In the genomic region with DNA sequence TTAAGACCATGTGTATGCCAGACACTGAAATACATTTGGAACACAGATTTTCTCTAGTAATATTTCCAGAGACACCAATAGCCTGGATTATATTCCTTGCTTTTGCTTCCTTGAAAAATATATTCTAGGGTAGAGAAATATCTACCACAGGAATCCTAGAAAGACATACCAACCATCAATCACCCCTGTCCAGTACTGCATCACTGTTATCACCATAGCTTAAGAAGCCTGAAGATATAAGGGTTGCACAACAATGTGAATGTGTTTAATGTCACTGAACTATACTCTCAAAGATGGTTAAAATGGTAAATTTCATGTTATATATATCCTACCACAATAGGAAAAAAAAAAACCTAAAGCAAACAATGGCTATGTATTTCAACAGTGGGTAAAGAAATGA, we compare ENCODE assay signal across 19 cellular contexts.
DNase-seq lines count a peak whose midpoint lies in the region; TF ChIP-seq lines count a peak whose summit lies in the region.
"Had no signal": no experiment of that assay in that cellular context is flagged by ENCODE, and none has a peak within 500 bp of the region (broad histone marks: within the 10 kb centered on the region; RNA-seq: fewer than 3 reads in every experiment).

No MANE protein-coding gene starts in this region.

- H3K4me1 Mint-ChIP-seq in activated naive CD4-positive, alpha-beta T cell treated with anti-CD3 and anti-CD28 coated beads for 36 hours (ENCODE audit: low read depth), result no peaks in the 10 kb centered on the region
- H3K4me1 Mint-ChIP-seq: CD4-positive, CD25-positive, alpha-beta regulatory T cell had no signal

- CTCF ChIA-PET in activated naive CD4-positive, alpha-beta T cell treated with anti-CD3 and anti-CD28 coated beads for 36 hours (lab: Charles Lee), result no interaction called here

- H3K4me3 ChIP-seq in fibroblast of villous mesenchyme (ENCODE audit: low read depth, low read length) (no peak overlapping the region), skeletal muscle cell (ENCODE audit: low read depth, low read length) (no peak overlapping the region)
- H3K4me3 ChIP-seq: A549, GM23338 had no signal

- H3K27ac Mint-ChIP-seq in activated naive CD4-positive, alpha-beta T cell treated with anti-CD3 and anti-CD28 coated beads for 36 hours, result no peak overlapping the region
- H3K27ac Mint-ChIP-seq: CD8-positive, alpha-beta T cell; GM23338 had no signal

- intact Hi-C loops in activated naive CD4-positive, alpha-beta T cell treated with anti-CD3 and anti-CD28 coated beads for 36 hours (cut with micrococcal nuclease), result no loop called here
- intact Hi-C loops in posterior cingulate gyrus (cut with DNase I), result no loop called here

- no peaks in the 10 kb centered on the region for H3K36me3 Mint-ChIP-seq in activated naive CD4-positive, alpha-beta T cell treated with anti-CD3 and anti-CD28 coated beads for 36 hours (ENCODE audit: low read depth)
- H3K36me3 Mint-ChIP-seq: CD4-positive, CD25-positive, alpha-beta regulatory T cell; CD8-positive, alpha-beta T cell had no signal

- DNase-seq in EH (ENCODE audit: low read depth), result peak; percentile 31
- DNase-seq in amniotic epithelial cell (ENCODE audit: low read depth), result peak; percentile 97
- peak; percentile 54 for DNase-seq in fibroblast of villous mesenchyme (ENCODE audit: low read depth)
- DNase-seq in skeletal muscle cell (ENCODE audit: low read depth), result peak; percentile 10
- no peak for DNase-seq in activated naive CD4-positive, alpha-beta T cell treated with anti-CD3 and anti-CD28 coated beads for 36 hours
- no peak for DNase-seq in NCI-H1417 treated with DMSO at 0.1 percent for 48 hours (lab: John Stamatoyannopoulos, UW)
- no peak for DNase-seq in posterior cingulate gyrus
- DNase-seq: 8988T; ACHN; C1 segment of cervical spinal cord; Caco-2; CD4-positive, CD25-positive, alpha-beta regulatory T cell; CD8-positive, alpha-beta T cell; DMS153; DMS79; GF-D8; H9 had no signal

- no peak for TF ChIP-seq CTCF in fibroblast of villous mesenchyme (IDR thresholded peaks at IDR 0.05; ENCODE audit: insufficient read depth, low read depth, low read length)

- H3K4me3 Mint-ChIP-seq in activated naive CD4-positive, alpha-beta T cell treated with anti-CD3 and anti-CD28 coated beads for 36 hours, result no peak overlapping the region
- H3K4me3 Mint-ChIP-seq: CD4-positive, CD25-positive, alpha-beta regulatory T cell; CD8-positive, alpha-beta T cell; GM23338; H9 had no signal

- H3K9me3 Mint-ChIP-seq in activated naive CD4-positive, alpha-beta T cell treated with anti-CD3 and anti-CD28 coated beads for 36 hours, result no peaks in the 10 kb centered on the region
- H3K9me3 Mint-ChIP-seq: CD8-positive, alpha-beta T cell; GM23338; H9 had no signal

- no peaks in the 10 kb centered on the region for H3K27me3 Mint-ChIP-seq in activated naive CD4-positive, alpha-beta T cell treated with anti-CD3 and anti-CD28 coated beads for 36 hours (ENCODE audit: low read depth)
- H3K27me3 Mint-ChIP-seq: CD4-positive, CD25-positive, alpha-beta regulatory T cell had no signal

Comparison
In these comparisons a context has a peak if more than half of its experiments do, and no peak if none do; other contexts are left out.
1. DNase-seq: peak in EH (single experiment), amniotic epithelial cell (single experiment), fibroblast of villous mesenchyme (single experiment) and skeletal muscle cell (single experiment); none in activated naive CD4-positive, alpha-beta T cell treated with anti-CD3 and anti-CD28 coated beads for 36 hours (single experiment), NCI-H1417 treated with DMSO at 0.1 percent for 48 hours (single experiment) and posterior cingulate gyrus (0 of 10).